Comparison of ENCODE assay signal across 2 cellular contexts in the genomic region with DNA sequence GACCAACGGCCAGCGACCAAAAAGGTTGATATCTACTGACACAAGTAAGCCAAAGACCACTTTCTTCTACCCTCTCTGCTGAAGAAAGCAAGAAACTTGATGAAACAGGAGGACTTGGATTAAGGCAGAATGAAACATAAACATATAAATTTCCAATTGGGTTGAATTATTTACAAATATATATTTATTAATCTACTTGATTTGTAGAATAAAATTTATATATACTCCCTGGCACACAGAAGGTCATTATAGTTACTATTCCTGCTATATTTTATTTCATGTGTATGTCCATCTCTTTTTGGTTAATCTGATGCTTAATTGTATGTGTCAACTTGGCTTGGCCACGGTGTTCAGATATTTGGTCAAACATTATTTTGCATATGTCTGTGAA.
TF ChIP-seq lines count a peak whose summit lies in the region.

No MANE protein-coding gene starts in this region.

TF ChIP-seq in IMR-90, 13 proteins besides CTCF, POLR2A, EP300 and RAD21:
- TF ChIP-seq MAZ (IDR thresholded peaks at IDR 0.05; ENCODE audit: borderline replicate concordance, low read depth, low read length) (no peak), RCOR1 (IDR thresholded peaks at IDR 0.05; ENCODE audit: insufficient replicate concordance, low read length) (no peak), CHD1 (IDR thresholded peaks at IDR 0.05; ENCODE audit: low read depth, low read length) (no peak), CEBPB (IDR thresholded peaks at IDR 0.05; ENCODE audit: low read depth, low read length) (no peak), NFE2L2 (IDR thresholded peaks at IDR 0.05; ENCODE audit: low read depth, low read length) (no peak)
- TF ChIP-seq, protein P1, sequence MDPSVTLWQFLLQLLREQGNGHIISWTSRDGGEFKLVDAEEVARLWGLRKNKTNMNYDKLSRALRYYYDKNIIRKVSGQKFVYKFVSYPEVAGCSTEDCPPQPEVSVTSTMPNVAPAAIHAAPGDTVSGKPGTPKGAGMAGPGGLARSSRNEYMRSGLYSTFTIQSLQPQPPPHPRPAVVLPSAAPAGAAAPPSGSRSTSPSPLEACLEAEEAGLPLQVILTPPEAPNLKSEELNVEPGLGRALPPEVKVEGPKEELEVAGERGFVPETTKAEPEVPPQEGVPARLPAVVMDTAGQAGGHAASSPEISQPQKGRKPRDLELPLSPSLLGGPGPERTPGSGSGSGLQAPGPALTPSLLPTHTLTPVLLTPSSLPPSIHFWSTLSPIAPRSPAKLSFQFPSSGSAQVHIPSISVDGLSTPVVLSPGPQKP (IDR thresholded peaks at IDR 0.05; ENCODE audit: borderline replicate concordance, low read depth, low read length): no peak
- TF ChIP-seq, protein P2, sequence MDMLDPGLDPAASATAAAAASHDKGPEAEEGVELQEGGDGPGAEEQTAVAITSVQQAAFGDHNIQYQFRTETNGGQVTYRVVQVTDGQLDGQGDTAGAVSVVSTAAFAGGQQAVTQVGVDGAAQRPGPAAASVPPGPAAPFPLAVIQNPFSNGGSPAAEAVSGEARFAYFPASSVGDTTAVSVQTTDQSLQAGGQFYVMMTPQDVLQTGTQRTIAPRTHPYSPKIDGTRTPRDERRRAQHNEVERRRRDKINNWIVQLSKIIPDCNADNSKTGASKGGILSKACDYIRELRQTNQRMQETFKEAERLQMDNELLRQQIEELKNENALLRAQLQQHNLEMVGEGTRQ (IDR thresholded peaks at IDR 0.05; ENCODE audit: low read depth, low read length): no peak
TF ChIP-seq in IMR-90: peak in this region for 0.

TF ChIP-seq in neural cell, 6 proteins besides CTCF, POLR2A, EP300 and RAD21:
- TF ChIP-seq SMC3 (conservative IDR thresholded peaks at IDR 0.05; ENCODE audit: poor library complexity) (no peak), EZH2 (IDR thresholded peaks at IDR 0.05; ENCODE audit: borderline replicate concordance, insufficient read depth, low read length, poor library complexity, severe bottlenecking) (no peak), TAF1 (IDR thresholded peaks at IDR 0.05; ENCODE audit: low read depth) (no peak), POLR2AphosphoS5 (IDR thresholded peaks at IDR 0.05) (no peak), MXI1 (conservative IDR thresholded peaks at IDR 0.05; ENCODE audit: poor library complexity, severe bottlenecking) (no peak)
- TF ChIP-seq, protein P3, sequence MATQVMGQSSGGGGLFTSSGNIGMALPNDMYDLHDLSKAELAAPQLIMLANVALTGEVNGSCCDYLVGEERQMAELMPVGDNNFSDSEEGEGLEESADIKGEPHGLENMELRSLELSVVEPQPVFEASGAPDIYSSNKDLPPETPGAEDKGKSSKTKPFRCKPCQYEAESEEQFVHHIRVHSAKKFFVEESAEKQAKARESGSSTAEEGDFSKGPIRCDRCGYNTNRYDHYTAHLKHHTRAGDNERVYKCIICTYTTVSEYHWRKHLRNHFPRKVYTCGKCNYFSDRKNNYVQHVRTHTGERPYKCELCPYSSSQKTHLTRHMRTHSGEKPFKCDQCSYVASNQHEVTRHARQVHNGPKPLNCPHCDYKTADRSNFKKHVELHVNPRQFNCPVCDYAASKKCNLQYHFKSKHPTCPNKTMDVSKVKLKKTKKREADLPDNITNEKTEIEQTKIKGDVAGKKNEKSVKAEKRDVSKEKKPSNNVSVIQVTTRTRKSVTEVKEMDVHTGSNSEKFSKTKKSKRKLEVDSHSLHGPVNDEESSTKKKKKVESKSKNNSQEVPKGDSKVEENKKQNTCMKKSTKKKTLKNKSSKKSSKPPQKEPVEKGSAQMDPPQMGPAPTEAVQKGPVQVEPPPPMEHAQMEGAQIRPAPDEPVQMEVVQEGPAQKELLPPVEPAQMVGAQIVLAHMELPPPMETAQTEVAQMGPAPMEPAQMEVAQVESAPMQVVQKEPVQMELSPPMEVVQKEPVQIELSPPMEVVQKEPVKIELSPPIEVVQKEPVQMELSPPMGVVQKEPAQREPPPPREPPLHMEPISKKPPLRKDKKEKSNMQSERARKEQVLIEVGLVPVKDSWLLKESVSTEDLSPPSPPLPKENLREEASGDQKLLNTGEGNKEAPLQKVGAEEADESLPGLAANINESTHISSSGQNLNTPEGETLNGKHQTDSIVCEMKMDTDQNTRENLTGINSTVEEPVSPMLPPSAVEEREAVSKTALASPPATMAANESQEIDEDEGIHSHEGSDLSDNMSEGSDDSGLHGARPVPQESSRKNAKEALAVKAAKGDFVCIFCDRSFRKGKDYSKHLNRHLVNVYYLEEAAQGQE (IDR thresholded peaks at IDR 0.05; ENCODE audit: borderline replicate concordance): no peak
